ENCODE assay signal across 9 cellular contexts in the genomic region with DNA sequence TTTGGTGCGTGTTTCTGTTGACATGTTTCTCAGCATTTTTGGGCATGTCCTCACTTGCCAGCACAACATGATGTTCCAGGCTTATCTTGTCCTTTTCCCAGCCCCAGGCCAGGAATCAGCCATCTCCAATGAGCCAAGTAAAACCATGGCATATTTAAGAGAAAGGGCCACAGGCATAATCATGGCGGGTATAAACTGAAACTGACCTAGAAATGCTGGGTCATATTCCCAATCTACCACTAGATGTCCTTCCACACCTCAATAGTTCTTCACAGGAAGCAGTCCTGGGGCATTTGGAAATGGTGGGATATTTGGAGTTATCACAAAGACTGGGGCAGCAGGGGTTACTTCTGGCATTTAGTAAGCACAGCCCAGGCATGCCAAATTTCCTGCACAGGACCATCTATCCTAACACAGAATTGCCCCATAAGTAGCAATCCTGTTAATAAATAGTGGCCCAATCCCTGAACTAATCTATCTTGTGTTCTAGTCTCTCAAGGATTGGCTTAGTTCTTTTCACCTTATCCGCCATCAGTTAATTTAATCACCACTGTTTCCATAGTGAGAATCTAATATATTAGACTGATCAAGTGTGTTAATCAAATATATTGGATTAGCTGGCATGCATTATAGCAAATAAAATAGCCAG.
A peak's percentile ranks its signal among the peaks of the same experiment; 100 is the strongest.
DNase-seq lines count a peak whose midpoint lies in the region; ATAC-seq, FAIRE-seq and TF ChIP-seq lines count a peak whose summit lies in the region.
"Had no signal": no experiment of that assay in that cellular context is flagged by ENCODE, and none has a peak within 500 bp of the region (broad histone marks: within the 10 kb centered on the region; RNA-seq: fewer than 3 reads in every experiment).

No MANE protein-coding gene starts in this region.

- H3K27me3 ChIP-seq in ACC112 (ENCODE audit: insufficient read depth, low read length) = peaks cover 23% of the 10 kb centered on the region
- H3K27me3 ChIP-seq in astrocyte (ENCODE audit: insufficient read depth, low read length) = no peaks in the 10 kb centered on the region

- FAIRE-seq in GM12891 (lab: Jason Lieb, UNC) (peak; percentile 55), astrocyte (lab: Jason Lieb, UNC) (peak; percentile 47)
- FAIRE-seq: endometrium had no signal

- H3K36me3 ChIP-seq in ACC112 (ENCODE audit: insufficient read depth, low read length) = no peaks in the 10 kb centered on the region
- H3K36me3 ChIP-seq in astrocyte (ENCODE audit: insufficient read depth, low read length) = no peaks in the 10 kb centered on the region

- peak overlapping the region; percentile 93 for H2AFZ ChIP-seq in ACC112 (ENCODE audit: low read length, unreplicated experiment)
- peak overlapping the region; percentile 46 for H2AFZ ChIP-seq in astrocyte (ENCODE audit: low read depth, low read length)

- peak; percentile 70 for TF ChIP-seq CTCF in astrocyte (IDR thresholded peaks at IDR 0.05; ENCODE audit: insufficient read depth, low read depth, low read length)

- H3K4me2 ChIP-seq in astrocyte (ENCODE audit: low read length) = no peak overlapping the region

- no peaks in the 10 kb centered on the region for H3K36me3 Mint-ChIP-seq in astrocyte (ENCODE audit: low read depth, unreplicated experiment)

- no peaks in the 10 kb centered on the region for H3K9me3 Mint-ChIP-seq in astrocyte (ENCODE audit: unreplicated experiment)

- peak; percentile 74 for ATAC-seq in left colon

- no peak for TF ChIP-seq POLR2A in GM12891 (IDR thresholded peaks at IDR 0.05; ENCODE audit: low read depth, low read length)

- H3K27ac ChIP-seq in ACC112 (ENCODE audit: low read depth, low read length) = no peak overlapping the region
- H3K27ac ChIP-seq in astrocyte (ENCODE audit: low read depth, low read length) = no peak overlapping the region

- no peak overlapping the region for H3K9ac ChIP-seq in astrocyte (ENCODE audit: low read length)

- H3K27ac Mint-ChIP-seq in astrocyte (ENCODE audit: unreplicated experiment) = peak overlapping the region; percentile 68

- H3K9me3 ChIP-seq in astrocyte (ENCODE audit: insufficient read depth, low read depth, low read length) = no peaks in the 10 kb centered on the region

- H3K4me3 ChIP-seq in ACC112 (ENCODE audit: low read depth, low read length) = no peak overlapping the region
- H3K4me3 ChIP-seq in astrocyte (ENCODE audit: insufficient read depth, low read depth, low read length) = no peak overlapping the region

- H3K79me2 ChIP-seq in ACC112 (ENCODE audit: control insufficient read depth, insufficient read depth, low read length, unreplicated experiment) (no peaks in the 10 kb centered on the region), astrocyte (ENCODE audit: insufficient read depth, low read length) (no peaks in the 10 kb centered on the region)

- H3K4me1 ChIP-seq in ACC112 (ENCODE audit: control insufficient read depth, insufficient read depth, low read length, unreplicated experiment) (no peaks in the 10 kb centered on the region), astrocyte (ENCODE audit: insufficient read depth, low read length) (no peaks in the 10 kb centered on the region)

- DNase-seq in GM12891 (ENCODE audit: insufficient read length, low spot score) (no peak), NCI-H1694 treated with DMSO at 0.1 percent for 48 hours (lab: John Stamatoyannopoulos, UW) (peak; percentile 71), astrocyte (ENCODE audit: low read depth) (peak; percentile 16), left colon (no peak), middle frontal gyrus (ENCODE audit: extremely low spot score, low spot score) (no peak), cortex of kidney (lab: John Stamatoyannopoulos, UW) (no peak), activated gamma-delta T cell treated with Interleukin-2 at 50 U/mL for 16 hours (no peak)

- peaks cover 5% of the 10 kb centered on the region for H3K27me3 Mint-ChIP-seq in astrocyte (ENCODE audit: low read depth, unreplicated experiment)

- no peaks in the 10 kb centered on the region for H4K20me1 ChIP-seq in astrocyte (ENCODE audit: insufficient read depth, low read length)

- intact Hi-C loops in left colon (cut with DNase I, micrococcal nuclease) = no loop called here

- peaks cover 53% of the 10 kb centered on the region for H3K4me1 Mint-ChIP-seq in astrocyte (ENCODE audit: low read depth, unreplicated experiment)

- no peak overlapping the region for H3K4me3 Mint-ChIP-seq in astrocyte (ENCODE audit: unreplicated experiment)

TF ChIP-seq in GM12891, 5 proteins besides CTCF, POLR2A, EP300 and RAD21:
- TF ChIP-seq POU2F2 (IDR thresholded peaks at IDR 0.05; ENCODE audit: low read depth, low read length) (no peak), SPI1 (IDR thresholded peaks at IDR 0.05; ENCODE audit: low read depth, low read length) (no peak), PAX5 (IDR thresholded peaks at IDR 0.05; ENCODE audit: insufficient read depth, low read length, severe bottlenecking) (no peak), POLR2AphosphoS5 (IDR thresholded peaks at IDR 0.05; ENCODE audit: low read depth, low read length) (no peak), TAF1 (IDR thresholded peaks at IDR 0.05; ENCODE audit: low read depth, low read length) (no peak)

Comparison
In these comparisons a context has a peak if more than half of its experiments do, and no peak if none do; other contexts are left out.
1. DNase-seq: peak in NCI-H1694 treated with DMSO at 0.1 percent for 48 hours (single experiment) and astrocyte (single experiment); none in GM12891 (single experiment), left colon (0 of 2), middle frontal gyrus (single experiment), cortex of kidney (single experiment) and activated gamma-delta T cell treated with Interleukin-2 at 50 U/mL for 16 hours (single experiment).